ENCODE assay signal across 14 cellular contexts in the genomic region with DNA sequence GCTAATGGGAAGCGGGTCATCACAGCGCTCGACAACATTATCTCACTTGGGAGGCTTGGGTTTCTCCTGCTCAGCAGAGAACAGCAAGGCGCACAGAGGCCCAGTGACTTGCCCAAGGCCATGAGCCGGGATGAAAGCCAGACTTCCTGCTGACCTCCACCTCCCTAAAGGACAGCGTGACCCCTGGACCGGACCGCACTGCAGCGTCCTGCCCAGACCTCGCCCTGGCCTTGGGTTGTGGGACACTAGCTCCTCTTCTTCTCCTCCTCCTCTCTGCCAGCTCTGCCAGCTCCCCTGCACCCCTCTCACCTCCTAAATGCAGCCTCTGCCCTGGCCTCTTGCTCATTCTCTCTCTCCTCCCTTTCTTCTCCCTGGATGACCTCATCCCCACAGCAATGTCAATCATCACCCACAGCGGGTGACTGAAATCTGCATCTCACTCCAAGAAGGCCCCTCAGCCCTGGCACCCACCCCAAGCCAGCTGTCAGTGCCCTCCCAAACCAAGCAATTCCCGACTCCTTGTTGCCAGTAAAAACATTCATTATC. TPM values are rescaled to one million over a fixed set of nuclear protein-coding genes. Genes with fewer than 3 reads are reported as not detected.
A peak's percentile ranks its signal among the peaks of the same experiment; 100 is the strongest.
DNase-seq lines count a peak whose midpoint lies in the region; ATAC-seq and TF ChIP-seq lines count a peak whose summit lies in the region.
"Had no signal": no experiment of that assay in that cellular context is flagged by ENCODE, and none has a peak within 500 bp of the region (broad histone marks: within the 10 kb centered on the region; RNA-seq: fewer than 3 reads in every experiment).

No MANE protein-coding gene starts in this region.

- intact Hi-C loops in activated naive CD4-positive, alpha-beta T cell treated with anti-CD3 and anti-CD28 coated beads for 36 hours (cut with micrococcal nuclease), result no loop called here
- intact Hi-C loops in spleen (cut with DNase I; ENCODE audit: low total_unique reads), result no loop called here
- intact Hi-C loops in aorta (cut with DNase I), result no loop called here

- no peak for TF ChIP-seq POLR2A in spleen (IDR thresholded peaks at IDR 0.05)

- H3K27me3 ChIP-seq in spleen (replicated peaks in 1 of 7) (no peaks in the 10 kb centered on the region), aorta (ENCODE audit: control insufficient read depth in 1 of 2, insufficient read depth in 2 of 2, low read length in 1 of 2) (no peaks in the 10 kb centered on the region)
- no peaks in the 10 kb centered on the region for H3K27me3 ChIP-seq in effector memory CD4-positive, alpha-beta T cell (replicated peaks; ENCODE audit: control insufficient read depth, insufficient read depth, low read length, poor library complexity, severe bottlenecking)
- H3K27me3 ChIP-seq: esophagus muscularis mucosa had no signal

- H3K9me3 Mint-ChIP-seq in activated naive CD4-positive, alpha-beta T cell treated with anti-CD3 and anti-CD28 coated beads for 36 hours, result no peaks in the 10 kb centered on the region
- peaks cover 9% of the 10 kb centered on the region for H3K9me3 Mint-ChIP-seq in glutamatergic neuron (ENCODE audit: unreplicated experiment)
- H3K9me3 Mint-ChIP-seq: immature natural killer cell had no signal

- H3K27me3 Mint-ChIP-seq in activated naive CD4-positive, alpha-beta T cell treated with anti-CD3 and anti-CD28 coated beads for 36 hours (ENCODE audit: low read depth), result no peaks in the 10 kb centered on the region
- peaks cover 8% of the 10 kb centered on the region for H3K27me3 Mint-ChIP-seq in glutamatergic neuron (ENCODE audit: unreplicated experiment)

- WGBS in spleen, 5 donors, result 59 to 79% (median 65%) methylated on average over 12 of the region's 12 CpGs
- WGBS in aorta, 2 donors, result 64 to 65% methylated on average over 12 of the region's 12 CpGs

- H3K4me1 ChIP-seq in spleen (peaks cover 0 to 65% (median 29%) of the 10 kb centered on the region in 6 donors), aorta (ENCODE audit: control insufficient read depth in 1 of 2, insufficient read depth in 2 of 2, low read length in 2 of 2) (no peaks in the 10 kb centered on the region)
- H3K4me1 ChIP-seq in effector memory CD4-positive, alpha-beta T cell (ENCODE audit: control insufficient read depth, insufficient read depth, low read length, poor library complexity, severe bottlenecking), result peaks cover 4% of the 10 kb centered on the region

- H3K4me3 ChIP-seq in spleen, result no peak overlapping the region
- H3K4me3 ChIP-seq in effector memory CD4-positive, alpha-beta T cell (ENCODE audit: insufficient read depth, low read depth, low read length, poor library complexity, severe bottlenecking), result no peak overlapping the region
- H3K4me3 ChIP-seq in aorta (ENCODE audit: low read length in 2 of 2), result no peak overlapping the region
- H3K4me3 ChIP-seq: esophagus muscularis mucosa, GM23248 had no signal

- peak overlapping the region; percentile 55 for H3K27ac Mint-ChIP-seq in activated naive CD4-positive, alpha-beta T cell treated with anti-CD3 and anti-CD28 coated beads for 36 hours
- peak overlapping the region; percentile 42 for H3K27ac Mint-ChIP-seq in glutamatergic neuron (ENCODE audit: unreplicated experiment)

- no peak overlapping the region for H3K4me3 Mint-ChIP-seq in activated naive CD4-positive, alpha-beta T cell treated with anti-CD3 and anti-CD28 coated beads for 36 hours
- no peak overlapping the region for H3K4me3 Mint-ChIP-seq in glutamatergic neuron (ENCODE audit: unreplicated experiment)

- peak overlapping the region in 4 of 8 donors; percentile 32 to 69 (median 46) for H3K27ac ChIP-seq in spleen
- no peak overlapping the region for H3K27ac ChIP-seq in effector memory CD4-positive, alpha-beta T cell (ENCODE audit: insufficient read depth, low read length, poor library complexity, severe bottlenecking)
- H3K27ac ChIP-seq in aorta (ENCODE audit: low read depth in 1 of 2, low read length in 2 of 2), result no peak overlapping the region
- H3K27ac ChIP-seq: esophagus muscularis mucosa, GM23248 had no signal

- peaks cover 21% of the 10 kb centered on the region for H3K4me1 Mint-ChIP-seq in activated naive CD4-positive, alpha-beta T cell treated with anti-CD3 and anti-CD28 coated beads for 36 hours (ENCODE audit: low read depth)
- peaks cover 16% of the 10 kb centered on the region for H3K4me1 Mint-ChIP-seq in glutamatergic neuron (ENCODE audit: low read depth, unreplicated experiment)

- H3K36me3 ChIP-seq in spleen (peaks cover 0 to 92% (median 23%) of the 10 kb centered on the region in 6 donors), aorta (ENCODE audit: control insufficient read depth in 1 of 2, insufficient read depth in 2 of 2, low read length in 1 of 2) (no peaks in the 10 kb centered on the region)
- peaks cover 94% of the 10 kb centered on the region for H3K36me3 ChIP-seq in effector memory CD4-positive, alpha-beta T cell (ENCODE audit: control insufficient read depth, insufficient read depth, low read length)

- H3K9me3 ChIP-seq in spleen (no peaks in the 10 kb centered on the region), aorta (ENCODE audit: control insufficient read depth, low read length) (peaks cover 1% of the 10 kb centered on the region)
- H3K9me3 ChIP-seq in effector memory CD4-positive, alpha-beta T cell (ENCODE audit: control insufficient read depth, low read length), result no peaks in the 10 kb centered on the region

- ATAC-seq in SK-N-SH treated with all-trans-retinoic acid at 6 μM for 48 hours (peak; percentile 25), aorta (ENCODE audit: low FRiP score) (no peak)

- no peak for TF ChIP-seq CTCF in glutamatergic neuron (IDR thresholded peaks at IDR 0.05; ENCODE audit: partially characterized antibody, unreplicated experiment)
- no peak for TF ChIP-seq CTCF in spleen (IDR thresholded peaks at IDR 0.05 in 8 of 11, conservative IDR thresholded peaks at IDR 0.05 in 3 of 11)

- CTCF ChIA-PET in activated naive CD4-positive, alpha-beta T cell treated with anti-CD3 and anti-CD28 coated beads for 36 hours (lab: Charles Lee), result interaction anchor here (0.7 to 1.4 kb wide), 5 partner anchors 20 to 276 kb away, joined by 3 to 9 read pairs (median 4); no protein-coding TSS in a partner anchor

- H3K36me3 Mint-ChIP-seq in activated naive CD4-positive, alpha-beta T cell treated with anti-CD3 and anti-CD28 coated beads for 36 hours (ENCODE audit: low read depth), result peaks cover 47% of the 10 kb centered on the region
- H3K36me3 Mint-ChIP-seq in glutamatergic neuron (ENCODE audit: unreplicated experiment), result peaks cover 13% of the 10 kb centered on the region

- no peak for DNase-seq in activated naive CD4-positive, alpha-beta T cell treated with anti-CD3 and anti-CD28 coated beads for 36 hours
- no peak for DNase-seq in activated naive CD4-positive, alpha-beta T cell treated with anti-CD3 and anti-CD28 coated beads, Interleukin-2, amount 50 U/mL, for 16 hours
- DNase-seq in glutamatergic neuron, result no peak
- DNase-seq in spleen, result peak; percentile 82
- DNase-seq in effector memory CD4-positive, alpha-beta T cell, result no peak
- DNase-seq in NCI-H526 (lab: John Stamatoyannopoulos, UW), result no peak
- no peak for DNase-seq in aorta
- DNase-seq: caudate nucleus; immature natural killer cell; nucleus accumbens; stimulated activated CD4-positive, alpha-beta T cell treated with anti-CD3 and anti-CD28 coated beads, Interleukin-2, amount 100 ng/mL, for 24 hours had no signal

TF ChIP-seq in SK-N-SH treated with all-trans-retinoic acid at 6 μM for 48 hours, 23 proteins besides CTCF, POLR2A, EP300 and RAD21 (continues in another document):
- TF ChIP-seq ZFP30 (CRISPR knock-in tag; IDR thresholded peaks at IDR 0.05) (no peak), GLIS3 (CRISPR knock-in tag; IDR thresholded peaks at IDR 0.05) (no peak), OSR1 (CRISPR knock-in tag; IDR thresholded peaks at IDR 0.05) (no peak), TOX (CRISPR knock-in tag; IDR thresholded peaks at IDR 0.05; ENCODE audit: borderline replicate concordance) (no peak), PPARA (CRISPR knock-in tag; IDR thresholded peaks at IDR 0.05; ENCODE audit: borderline replicate concordance) (no peak), ZFP3 (CRISPR knock-in tag; IDR thresholded peaks at IDR 0.05) (no peak), ZNF8 (CRISPR knock-in tag; IDR thresholded peaks at IDR 0.05) (no peak), PATZ1 (CRISPR knock-in tag; IDR thresholded peaks at IDR 0.05; ENCODE audit: borderline replicate concordance) (no peak), BACH2 (CRISPR knock-in tag; IDR thresholded peaks at IDR 0.05; ENCODE audit: borderline replicate concordance) (no peak)
- TF ChIP-seq, protein P1, sequence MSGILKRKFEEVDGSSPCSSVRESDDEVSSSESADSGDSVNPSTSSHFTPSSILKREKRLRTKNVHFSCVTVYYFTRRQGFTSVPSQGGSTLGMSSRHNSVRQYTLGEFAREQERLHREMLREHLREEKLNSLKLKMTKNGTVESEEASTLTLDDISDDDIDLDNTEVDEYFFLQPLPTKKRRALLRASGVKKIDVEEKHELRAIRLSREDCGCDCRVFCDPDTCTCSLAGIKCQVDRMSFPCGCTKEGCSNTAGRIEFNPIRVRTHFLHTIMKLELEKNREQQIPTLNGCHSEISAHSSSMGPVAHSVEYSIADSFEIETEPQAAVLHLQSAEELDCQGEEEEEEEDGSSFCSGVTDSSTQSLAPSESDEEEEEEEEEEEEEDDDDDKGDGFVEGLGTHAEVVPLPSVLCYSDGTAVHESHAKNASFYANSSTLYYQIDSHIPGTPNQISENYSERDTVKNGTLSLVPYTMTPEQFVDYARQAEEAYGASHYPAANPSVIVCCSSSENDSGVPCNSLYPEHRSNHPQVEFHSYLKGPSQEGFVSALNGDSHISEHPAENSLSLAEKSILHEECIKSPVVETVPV (CRISPR knock-in tag; IDR thresholded peaks at IDR 0.05), result no peak

RNA-seq across cellular contexts. Expression of gene SPOCK2, which starts 19.4 kb away (rescaled TPM):
- total RNA-seq in activated naive CD4-positive, alpha-beta T cell treated with anti-CD3 and anti-CD28 coated beads for 36 hours, result 100 to 1,000 TPM; 205 to 208 TPM
- total RNA-seq in glutamatergic neuron (ENCODE audit: unreplicated experiment) (362 TPM), spleen (10 to 100 TPM; 32.2 to 64.3 (median 43.5) TPM), aorta (1 to 10 TPM; 4.5 to 7.3 TPM)
- polyA plus RNA-seq in spleen (10 to 100 TPM; 12.6 to 28.4 (median 23.6) TPM), aorta (1 to 10 TPM; 1.8 to 1.9 TPM)
- total RNA-seq: GM23248 had no signal

Comparison
In these comparisons a context has a peak if more than half of its experiments do, and no peak if none do; other contexts are left out.
1. RNA of gene SPOCK2, which starts 19.4 kb away (total RNA-seq): 362 TPM in glutamatergic neuron (single experiment), 205 to 208 TPM in activated naive CD4-positive, alpha-beta T cell treated with anti-CD3 and anti-CD28 coated beads for 36 hours and 32.2 to 64.3 TPM in spleen; 4.5 to 7.3 TPM in aorta; every median in the first group is over 4 times any median in the second.